In genomic region chrX:152821145-152821765, GRCh38 we compare ENCODE assay signal across 8 cellular contexts. TPM values are rescaled to one million over a fixed set of nuclear protein-coding genes. Genes with fewer than 3 reads are reported as not detected.
DNase-seq lines count a peak whose midpoint lies in the region; ATAC-seq and TF ChIP-seq lines count a peak whose summit lies in the region.

No MANE protein-coding gene starts in this region.

- CTCF ChIA-PET in AG04450 (lab: Charles Lee) = interaction anchor here (0.6 to 1.6 kb wide), 4 partner anchors 9 to 85 kb away, joined by 3 to 11 read pairs (median 4); partner anchors contain the start of genes CETN2 and NSDHL

- intact Hi-C loops in mucosa of descending colon (cut with DNase I, micrococcal nuclease) = no loop called here

- H3K9me3 ChIP-seq in AG04450 (ENCODE audit: control insufficient read depth, insufficient read depth, low read length) = no peaks in the 10 kb centered on the region
- H3K9me3 ChIP-seq in mucosa of descending colon = no peaks in the 10 kb centered on the region

- H3K27ac ChIP-seq in AG04450 (ENCODE audit: low read depth, low read length) = no peak overlapping the region

- H3K27me3 ChIP-seq in AG04450 (ENCODE audit: control insufficient read depth, insufficient read depth, low read length) = no peaks in the 10 kb centered on the region

- TF ChIP-seq CTCF in AG04450 (IDR thresholded peaks at IDR 0.05; ENCODE audit: low read depth, low read length) (peak; percentile 52), GM12865 (IDR thresholded peaks at IDR 0.05; ENCODE audit: insufficient read depth, low read depth, low read length, missing control alignments) (peak; percentile 52), astrocyte of the spinal cord (IDR thresholded peaks at IDR 0.05; ENCODE audit: low read depth, low read length) (peak; percentile 67), mucosa of descending colon (IDR thresholded peaks at IDR 0.05) (peak; percentile 25)

- no peaks in the 10 kb centered on the region for H3K36me3 Mint-ChIP-seq in immature natural killer cell

- no peaks in the 10 kb centered on the region for H3K4me1 Mint-ChIP-seq in immature natural killer cell

- no peaks in the 10 kb centered on the region for H3K4me1 ChIP-seq in mucosa of descending colon (ENCODE audit: low read depth)

- H3K36me3 ChIP-seq in mucosa of descending colon (ENCODE audit: low read depth) = no peaks in the 10 kb centered on the region

- no peak overlapping the region for H3K27ac Mint-ChIP-seq in immature natural killer cell

- H3K27me3 Mint-ChIP-seq in immature natural killer cell (ENCODE audit: low read depth in 3 of 3) = peaks cover 0 to 5% (median 3%) of the 10 kb centered on the region in 3 donors

- H3K4me3 ChIP-seq in AG04450 (ENCODE audit: low read depth, low read length) (no peak overlapping the region), GM12865 (ENCODE audit: low read depth, low read length) (no peak overlapping the region), astrocyte of the spinal cord (ENCODE audit: low read depth, low read length) (no peak overlapping the region), mucosa of descending colon (no peak overlapping the region)

- ATAC-seq in mucosa of descending colon (peak; percentile 68), GM19328 (IDR thresholded peaks at IDR 0.05; ENCODE audit: unreplicated experiment) (no peak), GM19455 (IDR thresholded peaks at IDR 0.05; ENCODE audit: unreplicated experiment) (no peak)

- DNase-seq in AG04450 (ENCODE audit: low read depth, low spot score) (no peak), GM12865 (ENCODE audit: low read depth) (peak; percentile 23), NCI-H2081 treated with DMSO at 0.1 percent for 48 hours (lab: John Stamatoyannopoulos, UW) (peak; percentile 8), astrocyte of the spinal cord (ENCODE audit: low read depth, low spot score) (no peak), mucosa of descending colon (peak in 2 of 3 donors; percentile 34 to 41), immature natural killer cell (no peak)

- H3K4me3 Mint-ChIP-seq in immature natural killer cell = no peak overlapping the region

- in situ Hi-C loops in astrocyte of the spinal cord (cut with HindIII; ENCODE audit: low sequenced_read_pairs) = no loop called here

- no peaks in the 10 kb centered on the region for H3K9me3 Mint-ChIP-seq in immature natural killer cell

- POLR2A ChIA-PET in AG04450 (lab: Yijun Ruan, JAX) = no interaction called here

RNA-seq across cellular contexts. Expression of gene CETN2, which starts 9.3 kb away (rescaled TPM):
- polyA plus RNA-seq in AG04450 (2011; rRNA removed) (53.8 and 70.9 TPM in 2 replicates), immature natural killer cell (10 to 100 TPM; 31.6 to 45.7 (median 33.4) TPM)
- 7.1 and 11.1 TPM in 2 replicates for polyA minus RNA-seq in AG04450 (2011; rRNA and poly(A)+ RNA removed)
- total RNA-seq in mucosa of descending colon = 10 to 100 TPM; 10.9 to 25.3 (median 17.7) TPM

RNA-seq across cellular contexts. Expression of gene NSDHL, which starts 9.6 kb away (rescaled TPM):
- 19.6 and 21.0 TPM in 2 replicates for polyA plus RNA-seq in AG04450 (2011; rRNA removed)
- 14.3 and 16.8 TPM in 2 replicates for polyA minus RNA-seq in AG04450 (2011; rRNA and poly(A)+ RNA removed)
- 10 to 100 TPM; 13.1 to 26.4 (median 20.3) TPM for total RNA-seq in mucosa of descending colon
- polyA plus RNA-seq in immature natural killer cell = 10 to 100 TPM; 16.5 to 44.8 (median 20.2) TPM

RNA-seq across cellular contexts. Expression of gene MAGEA6, which starts 51.8 kb away (rescaled TPM):
- polyA plus RNA-seq in AG04450 (2011; rRNA removed) = not detected in 2 replicates
- not detected in 2 replicates for polyA minus RNA-seq in AG04450 (2011; rRNA and poly(A)+ RNA removed)
- total RNA-seq in mucosa of descending colon = not detected
- not detected for polyA plus RNA-seq in immature natural killer cell

Comparison
In these comparisons a context has a peak if more than half of its experiments do, and no peak if none do; other contexts are left out.
1. DNase-seq: peak in GM12865 (single experiment), NCI-H2081 treated with DMSO at 0.1 percent for 48 hours (single experiment) and mucosa of descending colon (2 of 3); none in AG04450 (single experiment), astrocyte of the spinal cord (single experiment) and immature natural killer cell (0 of 3).
2. Peak in every context shown above with its lines, with median percentiles within 50 percentile points of each other: CTCF ChIP-seq.